15 cellular contexts compared by ENCODE assay signal in genomic region chr1:2267051-2267830, GRCh38. TPM values are rescaled to one million over a fixed set of nuclear protein-coding genes. Genes with fewer than 3 reads are reported as not detected.
DNase-seq lines count a peak whose midpoint lies in the region; ATAC-seq and TF ChIP-seq lines count a peak whose summit lies in the region.
"Had no signal": no experiment of that assay in that cellular context is flagged by ENCODE, and none has a peak within 500 bp of the region (broad histone marks: within the 10 kb centered on the region; RNA-seq: fewer than 3 reads in every experiment).

No MANE protein-coding gene starts in this region.

- H3K4ac ChIP-seq in trophoblast cell (ENCODE audit: low read depth, low read length) = peak overlapping the region; percentile 89

- H4K91ac ChIP-seq in trophoblast cell (ENCODE audit: low read depth, low read length) = no peak overlapping the region

- 37% methylated on average over 30 of the region's 30 CpGs for WGBS in right cardiac atrium
- WGBS in trophoblast cell (ENCODE audit: extremely low coverage, insufficient coverage, insufficient read length) = no CpG with 5 or more reads among the region's 30 CpGs

- no peaks in the 10 kb centered on the region for H3K36me3 ChIP-seq in ascending aorta
- H3K36me3 ChIP-seq in trophoblast cell (ENCODE audit: control insufficient read depth in 1 of 2, insufficient read depth in 2 of 2, low read length in 2 of 2) = peaks cover 0 to 5% of the 10 kb centered on the region in 2 experiments

- POLR2A ChIA-PET in activated CD4-positive, alpha-beta T cell treated with anti-CD3 and anti-CD28 coated beads for 36 hours (lab: Charles Lee) = no interaction called here

- ATAC-seq in activated CD4-positive, alpha-beta T cell treated with anti-CD3 and anti-CD28 coated beads for 36 hours = no peak
- peak; percentile 17 for ATAC-seq in right cardiac atrium
- no peak for ATAC-seq in esophagus mucosa
- ATAC-seq: stimulated activated naive B cell treated with anti-CD40 and anti-IgM and Interleukin-4, amounts not matched to agents 10 μg/mL and 1 μg/mL and 100 μg/mL, for 72 hours had no signal

- no peak overlapping the region for H2AK5ac ChIP-seq in trophoblast cell (ENCODE audit: low read length)

- no peaks in the 10 kb centered on the region for H3K9me3 ChIP-seq in ascending aorta
- no peaks in the 10 kb centered on the region for H3K9me3 ChIP-seq in right cardiac atrium (ENCODE audit: control insufficient read depth, low read length)
- H3K9me3 ChIP-seq in trophoblast cell (ENCODE audit: insufficient read depth, low read depth, low read length) = no peaks in the 10 kb centered on the region

- H4K8ac ChIP-seq in trophoblast cell (ENCODE audit: low read depth, low read length) = no peak overlapping the region

- H3K27me3 ChIP-seq in ascending aorta (no peaks in the 10 kb centered on the region), right cardiac atrium (ENCODE audit: control insufficient read depth, insufficient read depth) (no peaks in the 10 kb centered on the region), trophoblast cell (ENCODE audit: insufficient read depth, low read length) (no peaks in the 10 kb centered on the region)

- TF ChIP-seq CTCF in ascending aorta (IDR thresholded peaks at IDR 0.05) = no peak

- peaks cover 26% of the 10 kb centered on the region for H3K79me2 ChIP-seq in trophoblast cell (ENCODE audit: control insufficient read depth, insufficient read depth, low read length, poor library complexity)

- H2BK12ac ChIP-seq in trophoblast cell (ENCODE audit: low read length) = no peak overlapping the region

- no peak for DNase-seq in activated CD4-positive, alpha-beta T cell treated with anti-CD3 and anti-CD28 coated beads for 36 hours
- no peak for DNase-seq in activated CD4-positive, alpha-beta T cell treated with anti-CD3 and anti-CD28 coated beads for 4 hours
- DNase-seq in ascending aorta (ENCODE audit: low spot score in 2 of 2) (no peak), right cardiac atrium (peak; percentile 29 to 76 (median 74)), trophoblast cell (no peak), NCI-H2081 treated with DMSO at 0.1 percent for 48 hours (lab: John Stamatoyannopoulos, UW) (no peak), NCI-H2171 treated with DMSO at 0.1 percent for 48 hours (lab: John Stamatoyannopoulos, UW) (no peak)
- DNase-seq: activated CD4-positive, alpha-beta T cell treated with anti-CD3 and anti-CD28 coated beads, Interleukin-2, amount 50 U/mL, for 48 hours; DND-41; NCI-H2029 treated with DMSO at 0.1 percent for 48 hours; NCI-H524; stimulated activated naive B cell treated with anti-CD40 and anti-IgM and Interleukin-4, amounts not matched to agents 10 μg/mL and 1 μg/mL and 100 μg/mL, for 72 hours had no signal

- H3K27ac Mint-ChIP-seq in activated CD4-positive, alpha-beta T cell treated with anti-CD3 and anti-CD28 coated beads for 36 hours = peak overlapping the region; percentile 55
- H3K27ac Mint-ChIP-seq: CD14-positive monocyte had no signal

- no peaks in the 10 kb centered on the region for H3K9me3 Mint-ChIP-seq in activated CD4-positive, alpha-beta T cell treated with anti-CD3 and anti-CD28 coated beads for 36 hours (ENCODE audit: low read depth)
- H3K9me3 Mint-ChIP-seq: CD14-positive monocyte; stimulated activated naive B cell treated with anti-CD40 and anti-IgM and Interleukin-4, amounts not matched to agents 10 μg/mL and 1 μg/mL and 100 μg/mL, for 72 hours had no signal

- H3K18ac ChIP-seq in trophoblast cell (ENCODE audit: low read length) = no peak overlapping the region

- H3K4me3 Mint-ChIP-seq in activated CD4-positive, alpha-beta T cell treated with anti-CD3 and anti-CD28 coated beads for 36 hours = no peak overlapping the region
- H3K4me3 Mint-ChIP-seq: CD14-positive monocyte; stimulated activated naive B cell treated with anti-CD40 and anti-IgM and Interleukin-4, amounts not matched to agents 10 μg/mL and 1 μg/mL and 100 μg/mL, for 72 hours had no signal

- H3K23ac ChIP-seq in trophoblast cell (ENCODE audit: low read length) = no peak overlapping the region

- CTCF ChIA-PET in activated CD4-positive, alpha-beta T cell treated with anti-CD3 and anti-CD28 coated beads for 36 hours (lab: Charles Lee) = interaction anchor here (0.6 to 0.7 kb wide), 2 partner anchors 44 to 116 kb away, joined by 3 to 5 read pairs; no protein-coding TSS in a partner anchor

- H2AFZ ChIP-seq in trophoblast cell (ENCODE audit: insufficient read depth, low read length, poor library complexity) = no peak overlapping the region

- peak overlapping the region in 1 of 2 donors; percentile 20 for H3K4me3 ChIP-seq in ascending aorta
- no peak overlapping the region for H3K4me3 ChIP-seq in right cardiac atrium (ENCODE audit: low read length)
- H3K4me3 ChIP-seq in trophoblast cell (ENCODE audit: low read depth, low read length) = no peak overlapping the region

- H3K27me3 Mint-ChIP-seq in activated CD4-positive, alpha-beta T cell treated with anti-CD3 and anti-CD28 coated beads for 36 hours = no peaks in the 10 kb centered on the region
- H3K27me3 Mint-ChIP-seq: stimulated activated naive B cell treated with anti-CD40 and anti-IgM and Interleukin-4, amounts not matched to agents 10 μg/mL and 1 μg/mL and 100 μg/mL, for 72 hours had no signal

- no peak overlapping the region for H4K12ac ChIP-seq in trophoblast cell (ENCODE audit: low read depth, low read length)

- no peaks in the 10 kb centered on the region for H3K79me1 ChIP-seq in trophoblast cell (ENCODE audit: low read length)

- H3K9ac ChIP-seq in trophoblast cell (ENCODE audit: low read length) = no peak overlapping the region

- peaks cover 6% of the 10 kb centered on the region for H3K36me3 Mint-ChIP-seq in activated CD4-positive, alpha-beta T cell treated with anti-CD3 and anti-CD28 coated beads for 36 hours (ENCODE audit: low read depth)

- no peak overlapping the region for H3K14ac ChIP-seq in trophoblast cell (ENCODE audit: low read length)

- no peak overlapping the region for H2BK5ac ChIP-seq in trophoblast cell (ENCODE audit: low read depth, low read length, poor library complexity)

- intact Hi-C loops in activated CD4-positive, alpha-beta T cell treated with anti-CD3 and anti-CD28 coated beads for 36 hours (cut with DNase I, micrococcal nuclease) = no loop called here
- intact Hi-C loops in ascending aorta (cut with DNase I) = no loop called here
- intact Hi-C loops in right cardiac atrium (cut with DNase I) = no loop called here

- H3K4me2 ChIP-seq in trophoblast cell (ENCODE audit: low read length) = no peak overlapping the region

- H3K27ac ChIP-seq in ascending aorta (peak overlapping the region; percentile 4 to 59), right cardiac atrium (ENCODE audit: low read length) (peak overlapping the region; percentile 13), trophoblast cell (ENCODE audit: low read depth, low read length) (no peak overlapping the region)
- H3K27ac ChIP-seq: 22Rv1 had no signal

- H2BK120ac ChIP-seq in trophoblast cell (ENCODE audit: insufficient read depth, low read length, poor library complexity) = no peak overlapping the region

- peaks cover 45% of the 10 kb centered on the region for H3K4me1 Mint-ChIP-seq in activated CD4-positive, alpha-beta T cell treated with anti-CD3 and anti-CD28 coated beads for 36 hours

- H3K4me1 ChIP-seq in ascending aorta (peaks cover 42 to 70% of the 10 kb centered on the region in 2 donors), right cardiac atrium (ENCODE audit: control insufficient read depth, insufficient read depth, low read length) (peaks cover 52% of the 10 kb centered on the region), trophoblast cell (ENCODE audit: control insufficient read depth in 1 of 2, insufficient read depth in 2 of 2, low read length in 2 of 2) (peaks cover 14 to 22% of the 10 kb centered on the region in 2 experiments)

RNA-seq across cellular contexts. Expression of gene SKI, which starts 39.1 kb away (rescaled TPM):
- 10 to 100 TPM; 28.7 to 34.0 TPM for total RNA-seq in activated CD4-positive, alpha-beta T cell treated with anti-CD3 and anti-CD28 coated beads for 36 hours
- 139 TPM for total RNA-seq in ascending aorta
- total RNA-seq in right cardiac atrium = 10 to 100 TPM; 56.7 to 83.1 (median 68.9) TPM
- polyA plus RNA-seq in right cardiac atrium = 35.6 TPM
- polyA plus RNA-seq in trophoblast cell (2013) = 73.3 and 73.7 TPM in 2 replicates
- 21.6 TPM for total RNA-seq in esophagus mucosa

Comparison
In these comparisons a context has a peak if more than half of its experiments do, and no peak if none do; other contexts are left out.
1. ATAC-seq: peak in right cardiac atrium (2 of 2); none in activated CD4-positive, alpha-beta T cell treated with anti-CD3 and anti-CD28 coated beads for 36 hours (single experiment) and esophagus mucosa (single experiment).
2. DNase-seq: peak in right cardiac atrium (3 of 3); none in activated CD4-positive, alpha-beta T cell treated with anti-CD3 and anti-CD28 coated beads for 36 hours (single experiment), activated CD4-positive, alpha-beta T cell treated with anti-CD3 and anti-CD28 coated beads for 4 hours (0 of 2), ascending aorta (0 of 2), trophoblast cell (0 of 2), NCI-H2081 treated with DMSO at 0.1 percent for 48 hours (single experiment) and NCI-H2171 treated with DMSO at 0.1 percent for 48 hours (single experiment).